25 cellular contexts compared by ENCODE assay signal in the genomic region with DNA sequence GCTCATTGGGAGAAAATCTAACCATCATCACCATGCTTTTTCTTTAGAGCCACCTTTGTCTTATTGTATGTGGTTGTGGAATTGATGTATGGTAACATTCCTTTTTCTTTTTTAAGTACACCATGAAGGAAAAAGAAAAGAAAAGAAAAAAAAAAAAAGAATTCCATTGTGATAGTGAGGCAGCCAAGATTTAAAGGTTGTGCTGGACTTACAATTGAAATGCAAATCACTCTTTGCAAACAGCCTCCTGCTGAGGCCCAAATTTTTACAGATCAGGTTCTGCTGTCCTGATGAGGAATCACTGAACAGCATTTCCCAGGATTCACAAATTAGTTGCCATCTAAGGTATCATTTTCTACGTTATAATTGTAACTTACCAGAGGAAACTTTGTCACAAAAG.
"Had no signal": no experiment of that assay in that cellular context is flagged by ENCODE, and none has a peak within 500 bp of the region (broad histone marks: within the 10 kb centered on the region; RNA-seq: fewer than 3 reads in every experiment).

No MANE protein-coding gene starts in this region.

- H3K9ac ChIP-seq: KMS-11 had no signal

- H3K4me1 Mint-ChIP-seq: activated CD4-positive, alpha-beta T cell treated with anti-CD3 and anti-CD28 coated beads, Interleukin-2, amount 10 ng/mL, durations not matched to agents 7 days and 5 days; T-cell had no signal

- H3K4me3 ChIP-seq: body of pancreas, SK-N-MC had no signal

- H3K9me3 ChIP-seq: body of pancreas had no signal

- H3K27me3 Mint-ChIP-seq: activated CD4-positive, alpha-beta memory T cell treated with anti-CD3 and anti-CD28 coated beads for 36 hours; activated CD4-positive, alpha-beta T cell treated with anti-CD3 and anti-CD28 coated beads, Interleukin-2, amount 10 ng/mL, durations not matched to agents 7 days and 5 days had no signal

- H3K4me2 ChIP-seq: KMS-11 had no signal

- H3K36me3 Mint-ChIP-seq: activated CD4-positive, alpha-beta memory T cell treated with anti-CD3 and anti-CD28 coated beads for 36 hours; T-cell had no signal

- H3K27me3 ChIP-seq: body of pancreas had no signal

- H3K9me3 Mint-ChIP-seq: activated CD4-positive, alpha-beta T cell treated with anti-CD3 and anti-CD28 coated beads, Interleukin-2, amount 10 ng/mL, durations not matched to agents 7 days and 5 days had no signal

- H3K27ac Mint-ChIP-seq: activated CD4-positive, alpha-beta memory T cell treated with anti-CD3 and anti-CD28 coated beads for 36 hours; activated CD4-positive, alpha-beta T cell treated with anti-CD3 and anti-CD28 coated beads, Interleukin-2, amount 10 ng/mL, durations not matched to agents 7 days and 5 days; T-cell had no signal

- DNase-seq: activated CD4-positive, alpha-beta memory T cell treated with anti-CD3 and anti-CD28 coated beads for 36 hours; activated CD4-positive, alpha-beta T cell treated with anti-CD3 and anti-CD28 coated beads, Interleukin-2, amount 10 ng/mL, durations not matched to agents 7 days and 5 days; activated CD4-positive, CD25-positive, alpha-beta regulatory T cell; activated CD8-positive, alpha-beta memory T cell treated with anti-CD3 and anti-CD28 coated beads, Interleukin-2, amount 50 U/mL, for 4 hours; activated naive CD4-positive, alpha-beta T cell treated with anti-CD3 and anti-CD28 coated beads, Interleukin-2, amount 50 U/mL, for 16 hours; aorta; body of pancreas; central memory CD4-positive, alpha-beta T cell; NCI-H1092; NCI-H1417; NCI-H1930; NCI-H2107; NCI-H2171 treated with DMSO at 0.1 percent for 48 hours; NCI-H226; NCI-H526; NCI-H82; OCI-M1; RPMI8226; T-cell; T-helper 2 cell; T1000 had no signal

- H3K27ac ChIP-seq: body of pancreas, KMS-11, SK-N-MC had no signal

- H3K4me1 ChIP-seq: body of pancreas had no signal

- H3K4me3 Mint-ChIP-seq: activated CD4-positive, alpha-beta memory T cell treated with anti-CD3 and anti-CD28 coated beads for 36 hours; activated CD4-positive, alpha-beta T cell treated with anti-CD3 and anti-CD28 coated beads, Interleukin-2, amount 10 ng/mL, durations not matched to agents 7 days and 5 days; T-cell had no signal

- ATAC-seq: body of pancreas, Panc1, Right ventricle myocardium inferior, T-cell had no signal
